ENCODE assay signal across 16 cellular contexts in the genomic region with DNA sequence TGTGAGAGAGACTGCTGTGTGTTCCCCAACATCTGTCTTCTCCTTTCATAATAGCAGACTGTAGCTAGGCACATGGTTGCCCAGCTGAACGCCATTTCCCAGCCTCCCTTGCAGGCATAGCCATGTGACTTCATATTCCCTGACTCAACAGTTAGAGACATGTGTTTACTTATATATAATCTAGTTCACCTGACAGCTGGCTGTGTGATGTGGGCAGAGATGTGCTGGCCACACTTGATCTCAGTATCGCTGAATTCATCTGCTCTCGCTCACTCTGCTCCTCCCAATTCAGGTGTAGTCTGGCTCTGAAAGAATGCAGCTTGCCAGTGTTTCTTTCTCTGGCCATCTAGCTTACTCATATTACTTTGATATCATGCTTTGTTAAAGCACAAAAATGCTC. TPM values are rescaled to one million over a fixed set of nuclear protein-coding genes. Genes with fewer than 3 reads are reported as not detected.
DNase-seq lines count a peak whose midpoint lies in the region; ATAC-seq and TF ChIP-seq lines count a peak whose summit lies in the region.
"Had no signal": no experiment of that assay in that cellular context is flagged by ENCODE, and none has a peak within 500 bp of the region (broad histone marks: within the 10 kb centered on the region; RNA-seq: fewer than 3 reads in every experiment).

No MANE protein-coding gene starts in this region.

- H4K20me1 ChIP-seq in OCI-LY3 (ENCODE audit: insufficient read depth, low read length): no peaks in the 10 kb centered on the region

- no peaks in the 10 kb centered on the region for H3K36me3 Mint-ChIP-seq in activated CD4-positive, alpha-beta memory T cell treated with anti-CD3 and anti-CD28 coated beads for 36 hours
- no peaks in the 10 kb centered on the region for H3K36me3 Mint-ChIP-seq in activated CD4-positive, alpha-beta memory T cell treated with anti-CD3 and anti-CD28 coated beads, Interleukin-2, amount 10 ng/mL, durations not matched to agents 7 days and 5 days (ENCODE audit: low read depth)

- no peak overlapping the region for H3K4me3 Mint-ChIP-seq in activated CD4-positive, alpha-beta memory T cell treated with anti-CD3 and anti-CD28 coated beads for 36 hours
- no peak overlapping the region for H3K4me3 Mint-ChIP-seq in activated CD4-positive, alpha-beta memory T cell treated with anti-CD3 and anti-CD28 coated beads, Interleukin-2, amount 10 ng/mL, durations not matched to agents 7 days and 5 days

- peak overlapping the region; percentile 87 for H3K27ac ChIP-seq in OCI-LY3 (ENCODE audit: low read length)
- H3K27ac ChIP-seq: body of pancreas, prostate gland, testis had no signal

- in situ Hi-C loops in GM13976 (cut with MboI; ENCODE audit: low sequenced_read_pairs, unreplicated experiment): no loop called here

- POLR2A ChIA-PET in activated CD4-positive, alpha-beta memory T cell treated with anti-CD3 and anti-CD28 coated beads for 36 hours (lab: Charles Lee): no interaction called here
- POLR2A ChIA-PET in activated CD4-positive, alpha-beta memory T cell treated with anti-CD3 and anti-CD28 coated beads, Interleukin-2, amount 10 ng/mL, durations not matched to agents 7 days and 5 days (lab: Charles Lee): no interaction called here

- no peak overlapping the region for H3K4me3 ChIP-seq in OCI-LY3 (ENCODE audit: low read length)
- H3K4me3 ChIP-seq: body of pancreas, prostate gland, testis had no signal

- DNase-seq in activated CD4-positive, alpha-beta memory T cell treated with anti-CD3 and anti-CD28 coated beads for 36 hours: peak; percentile 48
- no peak for DNase-seq in activated CD4-positive, alpha-beta memory T cell treated with anti-CD3 and anti-CD28 coated beads, Interleukin-2, amount 10 ng/mL, durations not matched to agents 7 days and 5 days
- DNase-seq in ELR (ENCODE audit: low read depth) (peak; percentile 6), left colon (no peak), activated gamma-delta T cell treated with Interleukin-2 at 50 U/mL for 16 hours (no peak), GM13976 (ENCODE audit: low spot score) (no peak)
- DNase-seq in activated effector memory CD4-positive, alpha-beta T cell treated with Interleukin-2 at 50 U/mL for 16 hours: no peak
- DNase-seq: activated CD4-positive, alpha-beta T cell treated with anti-CD3 and anti-CD28 coated beads, Interleukin-2, amount 50 U/mL, for 4 hours; body of pancreas; hypothalamus; NCI-H1694; SIG-M5; testis had no signal

- H3K4me1 ChIP-seq in OCI-LY3 (ENCODE audit: low read length): peaks cover 73% of the 10 kb centered on the region
- H3K4me1 ChIP-seq: body of pancreas, prostate gland, testis had no signal

- H3K27ac Mint-ChIP-seq in activated CD4-positive, alpha-beta memory T cell treated with anti-CD3 and anti-CD28 coated beads for 36 hours: no peak overlapping the region
- H3K27ac Mint-ChIP-seq in activated CD4-positive, alpha-beta memory T cell treated with anti-CD3 and anti-CD28 coated beads, Interleukin-2, amount 10 ng/mL, durations not matched to agents 7 days and 5 days: no peak overlapping the region

- H3K9me3 ChIP-seq in OCI-LY3 (ENCODE audit: insufficient read depth, low read length): no peaks in the 10 kb centered on the region
- H3K9me3 ChIP-seq: body of pancreas, prostate gland, testis had no signal

- no peak for TF ChIP-seq CTCF in OCI-LY3 (IDR thresholded peaks at IDR 0.05; ENCODE audit: low read depth, low read length)
- no peak for TF ChIP-seq CTCF in GM13976 (IDR thresholded peaks at IDR 0.05; ENCODE audit: borderline replicate concordance, control extremely low read depth, extremely low read depth, insufficient read depth, missing control alignments)

- H3K4me2 ChIP-seq in OCI-LY3 (ENCODE audit: low read length): peak overlapping the region; percentile 78

- CTCF ChIA-PET in activated CD4-positive, alpha-beta memory T cell treated with anti-CD3 and anti-CD28 coated beads for 36 hours (lab: Charles Lee): interaction anchor here (0.9 to 5.4 kb wide), 3 partner anchors 54 to 182 kb away, joined by 4 to 38 read pairs (median 7); partner anchors contain the start of gene SEC11C
- CTCF ChIA-PET in activated CD4-positive, alpha-beta memory T cell treated with anti-CD3 and anti-CD28 coated beads, Interleukin-2, amount 10 ng/mL, durations not matched to agents 7 days and 5 days (lab: Charles Lee): no interaction called here

- H3K9me3 Mint-ChIP-seq in activated CD4-positive, alpha-beta memory T cell treated with anti-CD3 and anti-CD28 coated beads for 36 hours: no peaks in the 10 kb centered on the region
- no peaks in the 10 kb centered on the region for H3K9me3 Mint-ChIP-seq in activated CD4-positive, alpha-beta memory T cell treated with anti-CD3 and anti-CD28 coated beads, Interleukin-2, amount 10 ng/mL, durations not matched to agents 7 days and 5 days

- peak; percentile 25 for ATAC-seq in left colon
- ATAC-seq: body of pancreas, left lobe of liver had no signal

- intact Hi-C loops in activated CD4-positive, alpha-beta memory T cell treated with anti-CD3 and anti-CD28 coated beads for 36 hours (cut with micrococcal nuclease): loop anchor here (5.0 kb wide), 1 partner anchor 135 kb away; the partner anchor contains the start of gene GRP
- intact Hi-C loops in left colon (cut with DNase I, micrococcal nuclease): no loop called here

- no peaks in the 10 kb centered on the region for H3K27me3 ChIP-seq in OCI-LY3 (ENCODE audit: low read depth, low read length)
- H3K27me3 ChIP-seq: body of pancreas, testis had no signal

- peaks cover 8% of the 10 kb centered on the region for H3K4me1 Mint-ChIP-seq in activated CD4-positive, alpha-beta memory T cell treated with anti-CD3 and anti-CD28 coated beads for 36 hours (ENCODE audit: low read depth)
- peaks cover 4% of the 10 kb centered on the region for H3K4me1 Mint-ChIP-seq in activated CD4-positive, alpha-beta memory T cell treated with anti-CD3 and anti-CD28 coated beads, Interleukin-2, amount 10 ng/mL, durations not matched to agents 7 days and 5 days

- H3K27me3 Mint-ChIP-seq in activated CD4-positive, alpha-beta memory T cell treated with anti-CD3 and anti-CD28 coated beads for 36 hours: peaks cover 16% of the 10 kb centered on the region
- H3K27me3 Mint-ChIP-seq in activated CD4-positive, alpha-beta memory T cell treated with anti-CD3 and anti-CD28 coated beads, Interleukin-2, amount 10 ng/mL, durations not matched to agents 7 days and 5 days: peaks cover 18% of the 10 kb centered on the region

- H3K79me2 ChIP-seq in OCI-LY3 (ENCODE audit: low read length): 0 out of 2 replicates have a peak, but pooled peaks cover 5% of the 10 kb centered on the region

- H3K9ac ChIP-seq in OCI-LY3 (ENCODE audit: low read length): peak overlapping the region; percentile 56

- H2AFZ ChIP-seq in OCI-LY3 (ENCODE audit: low read depth, low read length): peak overlapping the region; percentile 43

- no peaks in the 10 kb centered on the region for H3K36me3 ChIP-seq in OCI-LY3 (replicated peaks; ENCODE audit: low read depth, low read length)
- H3K36me3 ChIP-seq: prostate gland had no signal

RNA-seq across cellular contexts. Expression of gene SEC11C, which starts 52.3 kb away (rescaled TPM):
- total RNA-seq in activated CD4-positive, alpha-beta memory T cell treated with anti-CD3 and anti-CD28 coated beads for 36 hours: 100 to 1,000 TPM; 119 to 130 TPM
- total RNA-seq in activated CD4-positive, alpha-beta memory T cell treated with anti-CD3 and anti-CD28 coated beads, Interleukin-2, amount 10 ng/mL, durations not matched to agents 7 days and 5 days: 100 to 1,000 TPM; 119 to 129 TPM
- total RNA-seq in left colon: 10 to 100 TPM; 59.8 to 60.4 TPM

Comparison
In these comparisons a context has a peak if more than half of its experiments do, and no peak if none do; other contexts are left out.
1. DNase-seq: peak in activated CD4-positive, alpha-beta memory T cell treated with anti-CD3 and anti-CD28 coated beads for 36 hours (single experiment) and ELR (single experiment); none in activated CD4-positive, alpha-beta memory T cell treated with anti-CD3 and anti-CD28 coated beads, Interleukin-2, amount 10 ng/mL, durations not matched to agents 7 days and 5 days (single experiment), left colon (0 of 2), activated gamma-delta T cell treated with Interleukin-2 at 50 U/mL for 16 hours (single experiment), GM13976 (single experiment) and activated effector memory CD4-positive, alpha-beta T cell treated with Interleukin-2 at 50 U/mL for 16 hours (single experiment).